In the genomic region with DNA sequence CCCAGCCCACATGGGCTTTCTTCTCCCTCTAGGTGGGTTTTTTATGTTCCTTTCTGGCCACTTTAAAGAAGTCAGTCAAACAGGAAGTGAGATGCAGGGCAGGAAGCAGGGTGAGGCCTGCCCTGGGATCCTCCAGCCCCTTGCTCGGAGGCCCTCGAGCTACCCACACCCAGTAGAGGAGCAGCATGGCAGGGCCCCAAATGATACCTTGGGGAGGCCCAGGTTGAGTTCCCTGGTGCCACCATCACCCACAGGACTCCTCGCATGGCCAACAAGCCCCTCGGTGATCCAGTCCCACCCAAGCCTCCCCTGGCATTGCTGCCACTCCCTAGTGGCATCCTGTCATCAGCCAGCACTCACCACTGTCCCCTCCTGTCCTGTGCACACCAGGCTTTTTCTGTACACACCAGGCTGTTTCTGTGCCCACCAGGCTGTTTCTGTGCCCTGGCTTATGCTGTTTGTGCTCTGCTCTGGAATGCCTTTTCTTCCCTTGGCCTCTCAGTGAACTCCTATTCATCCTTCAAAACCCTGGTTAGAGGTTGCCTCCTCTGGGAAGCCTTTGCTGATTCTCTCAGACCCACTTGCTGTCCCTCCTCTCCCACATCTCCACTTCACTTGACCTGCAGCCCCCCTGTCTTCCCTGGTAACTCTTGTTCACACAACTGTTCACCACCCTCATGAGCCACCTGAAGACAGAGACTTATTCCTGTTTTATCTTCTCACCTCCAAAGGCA, we compare ENCODE assay signal across 15 cellular contexts. TPM values are rescaled to one million over a fixed set of nuclear protein-coding genes. Genes with fewer than 3 reads are reported as not detected.
DNase-seq lines count a peak whose midpoint lies in the region; ATAC-seq lines count a peak whose summit lies in the region.
"Had no signal": no experiment of that assay in that cellular context is flagged by ENCODE, and none has a peak within 500 bp of the region (broad histone marks: within the 10 kb centered on the region; RNA-seq: fewer than 3 reads in every experiment).

No MANE protein-coding gene starts in this region.

- no peaks in the 10 kb centered on the region for H3K36me3 Mint-ChIP-seq in CD4-positive, CD25-positive, alpha-beta regulatory T cell
- H3K36me3 Mint-ChIP-seq in T-cell (peaks cover 3% of the 10 kb centered on the region), memory B cell (no peaks in the 10 kb centered on the region)
- H3K36me3 Mint-ChIP-seq: natural killer cell had no signal

- H3K27me3 Mint-ChIP-seq in CD4-positive, CD25-positive, alpha-beta regulatory T cell = no peaks in the 10 kb centered on the region
- no peaks in the 10 kb centered on the region for H3K27me3 Mint-ChIP-seq in T-cell
- no peaks in the 10 kb centered on the region for H3K27me3 Mint-ChIP-seq in memory B cell

- H3K9me3 ChIP-seq in CD4-positive, CD25-positive, alpha-beta regulatory T cell (ENCODE audit: control insufficient read depth in 2 of 2, low read length in 2 of 2) = no peaks in the 10 kb centered on the region
- H3K9me3 ChIP-seq: upper lobe of right lung had no signal

- no peak overlapping the region for H3K27ac ChIP-seq in CD4-positive, CD25-positive, alpha-beta regulatory T cell (ENCODE audit: insufficient read depth, low read length, poor library complexity, severe bottlenecking)
- H3K27ac ChIP-seq: upper lobe of right lung had no signal

- POLR2A ChIA-PET in T-cell (lab: Charles Lee) = no interaction called here

- H3K27me3 ChIP-seq in CD4-positive, CD25-positive, alpha-beta regulatory T cell (ENCODE audit: control insufficient read depth, insufficient read depth, low read length) = no peaks in the 10 kb centered on the region
- H3K27me3 ChIP-seq: upper lobe of right lung had no signal

- peak overlapping the region in 1 of 4 donors; percentile 46 for H3K4me3 Mint-ChIP-seq in CD4-positive, CD25-positive, alpha-beta regulatory T cell
- H3K4me3 Mint-ChIP-seq in T-cell (peak overlapping the region in 1 of 3 donors; percentile 36), memory B cell (no peak overlapping the region)
- H3K4me3 Mint-ChIP-seq: natural killer cell had no signal

- no peaks in the 10 kb centered on the region for H3K36me3 ChIP-seq in CD4-positive, CD25-positive, alpha-beta regulatory T cell (ENCODE audit: control insufficient read depth, insufficient read depth, low read length)
- H3K36me3 ChIP-seq: upper lobe of right lung had no signal

- H3K27ac Mint-ChIP-seq in CD4-positive, CD25-positive, alpha-beta regulatory T cell = peak overlapping the region; percentile 44 to 79 (median 52)
- H3K27ac Mint-ChIP-seq in T-cell (peak overlapping the region; percentile 56 to 80), memory B cell (peak overlapping the region; percentile 62)
- H3K27ac Mint-ChIP-seq: natural killer cell had no signal

- H3K9me3 Mint-ChIP-seq in CD4-positive, CD25-positive, alpha-beta regulatory T cell = no peaks in the 10 kb centered on the region
- H3K9me3 Mint-ChIP-seq in T-cell = no peaks in the 10 kb centered on the region
- no peaks in the 10 kb centered on the region for H3K9me3 Mint-ChIP-seq in memory B cell
- H3K9me3 Mint-ChIP-seq: natural killer cell had no signal

- DNase-seq in CD4-positive, CD25-positive, alpha-beta regulatory T cell = peak in 1 of 3 donors; percentile 53
- peak; percentile 6 for DNase-seq in GDM1 (lab: John Stamatoyannopoulos, UW)
- DNase-seq in T-cell = no peak
- no peak for DNase-seq in memory B cell (ENCODE audit: low spot score in 2 of 2)
- no peak for DNase-seq in hypothalamus (lab: John Stamatoyannopoulos, UW)
- no peak for DNase-seq in globus pallidus (ENCODE audit: low spot score)
- DNase-seq: natural killer cell, NCI-H1436 treated with DMSO at 0.1 percent for 48 hours, NCI-H226, PC-3, upper lobe of right lung had no signal

- CTCF ChIA-PET in T-cell (lab: Charles Lee) = no interaction called here

- ATAC-seq in CD4-positive, CD25-positive, alpha-beta regulatory T cell (ENCODE audit: low read depth in 2 of 2) = peak in 1 of 2 donors; percentile 37
- ATAC-seq in T-cell (replicated peaks in 1 of 4) (peak; percentile 34 to 72 (median 54)), memory B cell (ENCODE audit: low read depth) (no peak), GM21390 (IDR thresholded peaks at IDR 0.05; ENCODE audit: unreplicated experiment) (no peak), HG02970 (IDR thresholded peaks at IDR 0.05; ENCODE audit: low FRiP score, unreplicated experiment) (no peak)
- ATAC-seq: natural killer cell, upper lobe of right lung had no signal

- H3K4me3 ChIP-seq in CD4-positive, CD25-positive, alpha-beta regulatory T cell (ENCODE audit: low read depth, low read length) = no peak overlapping the region
- H3K4me3 ChIP-seq: upper lobe of right lung had no signal

- peaks cover 13% of the 10 kb centered on the region for H3K4me1 ChIP-seq in CD4-positive, CD25-positive, alpha-beta regulatory T cell (ENCODE audit: control insufficient read depth, insufficient read depth, low read length, poor library complexity, severe bottlenecking)
- H3K4me1 ChIP-seq: upper lobe of right lung had no signal

- peaks cover 0 to 20% (median 9%) of the 10 kb centered on the region in 4 donors for H3K4me1 Mint-ChIP-seq in CD4-positive, CD25-positive, alpha-beta regulatory T cell
- H3K4me1 Mint-ChIP-seq in T-cell (peaks cover 21 to 24% (median 23%) of the 10 kb centered on the region in 3 donors), memory B cell (peaks cover 5% of the 10 kb centered on the region)

RNA-seq across cellular contexts. Expression of gene PTGDR2, which starts 3.1 kb away (rescaled TPM):
- total RNA-seq in CD4-positive, CD25-positive, alpha-beta regulatory T cell = 2.3 TPM
- 1 to 10 TPM in 3 of 4 donors, under 1 TPM in 1; 0.81 to 1.4 (median 1.1) TPM for polyA plus RNA-seq in CD4-positive, CD25-positive, alpha-beta regulatory T cell
- 10 to 100 TPM in 1 of 5 donors, 1 to 10 TPM in 4; 1.6 to 23.1 (median 2.7) TPM for total RNA-seq in T-cell
- total RNA-seq: PC-3, renal cortical epithelial cell had no signal

RNA-seq across cellular contexts. Expression of gene ZP1, which starts 8.4 kb away (rescaled TPM):
- total RNA-seq in CD4-positive, CD25-positive, alpha-beta regulatory T cell = not detected
- not detected for polyA plus RNA-seq in CD4-positive, CD25-positive, alpha-beta regulatory T cell
- total RNA-seq in T-cell = 1 to 10 TPM in 1 of 5 donors, under 1 TPM in 1, not detected in 3; 0.20 to 1.0 TPM
- total RNA-seq: liver, PC-3, renal cortical epithelial cell, upper lobe of right lung had no signal
- polyA plus RNA-seq: liver had no signal

RNA-seq across cellular contexts. Expression of gene CCDC86, which starts 17.0 kb away (rescaled TPM):
- 12.2 TPM for total RNA-seq in CD4-positive, CD25-positive, alpha-beta regulatory T cell
- polyA plus RNA-seq in CD4-positive, CD25-positive, alpha-beta regulatory T cell = 10 to 100 TPM in 1 of 4 donors, 1 to 10 TPM in 3; 7.0 to 12.8 (median 8.4) TPM
- 10 to 100 TPM; 11.6 to 20.7 (median 16.3) TPM for total RNA-seq in T-cell

RNA-seq across cellular contexts. Expression of gene PRPF19, which starts 47.5 kb away (rescaled TPM):
- 67.6 TPM for total RNA-seq in CD4-positive, CD25-positive, alpha-beta regulatory T cell
- polyA plus RNA-seq in CD4-positive, CD25-positive, alpha-beta regulatory T cell = 10 to 100 TPM; 13.6 to 17.4 (median 13.9) TPM
- total RNA-seq in T-cell = 100 to 1,000 TPM in 2 of 5 donors, 10 to 100 TPM in 3; 81.7 to 106 (median 96.9) TPM

RNA-seq across cellular contexts. Expression of gene TMEM109, which starts 55.1 kb away (rescaled TPM):
- total RNA-seq in CD4-positive, CD25-positive, alpha-beta regulatory T cell = 49.9 TPM
- 100 to 1,000 TPM; 188 to 215 (median 198) TPM for polyA plus RNA-seq in CD4-positive, CD25-positive, alpha-beta regulatory T cell
- total RNA-seq in T-cell = 10 to 100 TPM; 55.6 to 82.1 (median 71.8) TPM

Comparison
In these comparisons a context has a peak if more than half of its experiments do, and no peak if none do; other contexts are left out.
1. ATAC-seq: peak in T-cell (4 of 4); none in memory B cell (single experiment), GM21390 (single experiment) and HG02970 (single experiment).
2. Peak in every context shown above with its lines, with median percentiles within 50 percentile points of each other: H3K27ac Mint-ChIP-seq.